ENCODE assay signal across 8 cellular contexts in the genomic region with DNA sequence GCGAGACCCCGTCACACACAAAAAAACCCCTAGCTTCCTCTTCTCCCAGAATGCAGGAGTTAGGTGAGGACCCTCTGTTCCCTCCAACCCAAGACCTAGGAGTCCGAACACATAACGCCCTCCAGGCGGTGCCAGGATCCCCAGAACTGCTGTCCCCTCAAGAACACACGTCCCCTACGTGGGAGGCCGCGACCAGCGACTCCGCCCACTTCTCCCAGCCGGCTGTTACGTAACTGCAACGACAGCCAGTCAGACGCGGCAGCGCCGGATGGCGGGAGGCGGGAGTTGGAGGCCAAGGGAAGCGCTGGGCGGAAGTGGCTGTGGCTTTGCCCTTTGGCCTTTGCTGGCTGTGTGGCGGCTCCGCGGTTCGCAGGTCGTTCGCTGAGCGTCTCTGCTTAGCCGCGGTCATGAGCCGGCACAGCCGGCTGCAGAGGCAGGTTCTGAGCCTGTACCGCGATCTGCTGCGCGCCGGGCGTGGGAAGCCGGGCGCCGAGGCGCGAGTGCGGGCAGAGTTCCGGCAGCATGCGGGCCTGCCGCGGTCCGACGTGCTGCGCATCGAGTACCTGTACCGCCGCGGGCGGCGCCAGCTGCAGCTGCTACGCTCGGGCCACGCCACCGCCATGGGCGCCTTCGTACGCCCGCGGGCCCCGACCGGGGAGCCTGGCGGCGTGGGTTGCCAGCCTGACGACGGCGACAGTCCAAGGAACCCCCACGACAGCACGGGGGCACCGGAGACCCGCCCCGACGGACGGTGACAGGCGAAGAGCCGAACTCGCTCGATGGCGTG. TPM values are rescaled to one million over a fixed set of nuclear protein-coding genes. Genes with fewer than 3 reads are reported as not detected.
DNase-seq lines count a peak whose midpoint lies in the region; ATAC-seq and TF ChIP-seq lines count a peak whose summit lies in the region.

A gene with protein sequence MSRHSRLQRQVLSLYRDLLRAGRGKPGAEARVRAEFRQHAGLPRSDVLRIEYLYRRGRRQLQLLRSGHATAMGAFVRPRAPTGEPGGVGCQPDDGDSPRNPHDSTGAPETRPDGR (plus strand): TSS at position 321 of the 787 bp plus-strand sequence. CDS start 87 bp downstream, at position 408.

- TF ChIP-seq CTCF in ascending aorta (IDR thresholded peaks at IDR 0.05) = no peak

- H3K9ac ChIP-seq in rectal smooth muscle tissue (ENCODE audit: low read length) = peak within 1 kb of the TSS; percentile 84

- peaks cover 14% of the 10 kb centered on the region for H3K36me3 Mint-ChIP-seq in T-helper 2 cell treated with Interferon-gamma antibody and Interleukin-4, amounts not matched to agents 5 μg/mL and 100 μg/mL, for 36 hours (ENCODE audit: low read depth)

- H3K4me1 ChIP-seq in ascending aorta = peaks cover 3 to 14% of the 10 kb centered on the region in 2 donors
- H3K4me1 ChIP-seq in right cardiac atrium (ENCODE audit: control insufficient read depth, insufficient read depth, low read length) = peaks cover 4% of the 10 kb centered on the region
- peaks cover 17% of the 10 kb centered on the region for H3K4me1 ChIP-seq in rectal smooth muscle tissue (ENCODE audit: control insufficient read depth, insufficient read depth, low read length)
- H3K4me1 ChIP-seq in aorta (ENCODE audit: control insufficient read depth in 1 of 2, insufficient read depth in 2 of 2, low read length in 2 of 2) = no peaks in the 10 kb centered on the region

- peaks cover 2% of the 10 kb centered on the region for H3K27me3 Mint-ChIP-seq in T-helper 2 cell treated with Interferon-gamma antibody and Interleukin-4, amounts not matched to agents 5 μg/mL and 100 μg/mL, for 36 hours (ENCODE audit: low read depth)

- H3K36me3 ChIP-seq in ascending aorta = peaks cover 0 to 10% of the 10 kb centered on the region in 2 donors
- H3K36me3 ChIP-seq in rectal smooth muscle tissue (ENCODE audit: control insufficient read depth, insufficient read depth, low read length) = peaks cover 4% of the 10 kb centered on the region
- no peaks in the 10 kb centered on the region for H3K36me3 ChIP-seq in aorta (ENCODE audit: control insufficient read depth in 1 of 2, insufficient read depth in 2 of 2, low read length in 1 of 2)

- under 1% methylated on average over 86 of the region's 86 CpGs for WGBS in right cardiac atrium
- WGBS in aorta, 2 donors = 0% methylated on average over 64 to 86 of the region's 86 CpGs

- peak within 1 kb of the TSS; percentile 87 for H3K27ac Mint-ChIP-seq in T-helper 2 cell treated with Interferon-gamma antibody and Interleukin-4, amounts not matched to agents 5 μg/mL and 100 μg/mL, for 36 hours

- H3K27ac ChIP-seq in ascending aorta (peak within 1 kb of the TSS; percentile 73 to 74), right cardiac atrium (ENCODE audit: low read length) (peak within 1 kb of the TSS; percentile 84), rectal smooth muscle tissue (ENCODE audit: low read depth, low read length) (peak within 1 kb of the TSS; percentile 75), aorta (ENCODE audit: low read depth in 1 of 2, low read length in 2 of 2) (peak within 1 kb of the TSS in 1 of 2 donors; percentile 45)

- H3K27me3 ChIP-seq in ascending aorta (no peaks in the 10 kb centered on the region), right cardiac atrium (ENCODE audit: control insufficient read depth, insufficient read depth) (no peaks in the 10 kb centered on the region), rectal smooth muscle tissue (ENCODE audit: control insufficient read depth, insufficient read depth, low read length) (no peaks in the 10 kb centered on the region), aorta (ENCODE audit: control insufficient read depth in 1 of 2, insufficient read depth in 2 of 2, low read length in 1 of 2) (no peaks in the 10 kb centered on the region)

- H3K4me1 Mint-ChIP-seq in T-helper 2 cell treated with Interferon-gamma antibody and Interleukin-4, amounts not matched to agents 5 μg/mL and 100 μg/mL, for 36 hours (ENCODE audit: low read depth) = peaks cover 23% of the 10 kb centered on the region

- ATAC-seq in HG02885 (IDR thresholded peaks at IDR 0.05; ENCODE audit: poor library complexity, unreplicated experiment) (peak; percentile 92), right cardiac atrium (peak; percentile 95 to 96), aorta (ENCODE audit: low FRiP score) (peak; percentile 95)

- DNase-seq in NCI-H187 (lab: John Stamatoyannopoulos, UW) = peak; percentile 85 to 94
- peak; percentile 94 for DNase-seq in T-helper 2 cell treated with Interferon-gamma antibody and Interleukin-4, amounts not matched to agents 5 μg/mL and 100 μg/mL, for 36 hours (ENCODE audit: low spot score)
- peak; percentile 85 to 98 for DNase-seq in ascending aorta (ENCODE audit: low spot score in 2 of 2)
- peak; percentile 98 to 99 (median 99) for DNase-seq in right cardiac atrium
- peak; percentile 98 to 99 for DNase-seq in aorta

- intact Hi-C loops in ascending aorta (cut with DNase I) (loop anchor here (1.0 to 5.0 kb wide), 5 partner anchors 19 to 254 kb away; a partner anchor contains a TSS), right cardiac atrium (cut with DNase I) (loop anchor here in 1 of 4 donors (10.0 kb wide), 1 partner anchor 120 kb away; a partner anchor contains a TSS), aorta (cut with DNase I) (loop anchor here (5.0 kb wide), 2 partner anchors 57 to 122 kb away; a partner anchor contains a TSS)

- TF ChIP-seq POLR2A in GM15510 (IDR thresholded peaks at IDR 0.05; ENCODE audit: borderline replicate concordance, extremely low read depth, insufficient read length) = peak; percentile 90

- H3K9me3 Mint-ChIP-seq in T-helper 2 cell treated with Interferon-gamma antibody and Interleukin-4, amounts not matched to agents 5 μg/mL and 100 μg/mL, for 36 hours = no peaks in the 10 kb centered on the region

- no peaks in the 10 kb centered on the region for H3K9me3 ChIP-seq in ascending aorta
- no peaks in the 10 kb centered on the region for H3K9me3 ChIP-seq in right cardiac atrium (ENCODE audit: control insufficient read depth, low read length)
- no peaks in the 10 kb centered on the region for H3K9me3 ChIP-seq in aorta (ENCODE audit: control insufficient read depth, low read length)

- peak within 1 kb of the TSS; percentile 82 to 87 for H3K4me3 ChIP-seq in ascending aorta
- H3K4me3 ChIP-seq in right cardiac atrium (ENCODE audit: low read length) = peak within 1 kb of the TSS; percentile 73
- peak within 1 kb of the TSS; percentile 87 for H3K4me3 ChIP-seq in rectal smooth muscle tissue (ENCODE audit: low read length)
- H3K4me3 ChIP-seq in aorta (ENCODE audit: low read length in 2 of 2) = peak within 1 kb of the TSS; percentile 76

- H3K4me3 Mint-ChIP-seq in T-helper 2 cell treated with Interferon-gamma antibody and Interleukin-4, amounts not matched to agents 5 μg/mL and 100 μg/mL, for 36 hours = peak within 1 kb of the TSS; percentile 92

RNA-seq across cellular contexts. Expression of the gene that starts here (rescaled TPM):
- total RNA-seq in ascending aorta = 107 TPM
- total RNA-seq in right cardiac atrium = 10 to 100 TPM; 10.9 to 14.9 (median 13.3) TPM
- 11.2 TPM for polyA plus RNA-seq in right cardiac atrium
- 10 to 100 TPM; 11.6 to 16.6 TPM for total RNA-seq in aorta
- polyA plus RNA-seq in aorta = 10 to 100 TPM; 11.1 to 26.1 TPM
